ENCODE assay signal across 31 cellular contexts in genomic region chr5:62614355-62614754, GRCh38.
"Had no signal": no experiment of that assay in that cellular context is flagged by ENCODE, and none has a peak within 500 bp of the region (broad histone marks: within the 10 kb centered on the region; RNA-seq: fewer than 3 reads in every experiment).

No MANE protein-coding gene starts in this region.

- H3K9me3 ChIP-seq: ascending aorta, Peyer's patch, SJSA1, SK-N-SH had no signal

- H3K27me3 ChIP-seq: ascending aorta, Peyer's patch, SJSA1 had no signal

- DNase-seq: activated CD4-positive, alpha-beta T cell treated with anti-CD3 and anti-CD28 coated beads for 36 hours; activated CD4-positive, alpha-beta T cell treated with anti-CD3 and anti-CD28 coated beads, Interleukin-2, amount 10 ng/mL, durations not matched to agents 7 days and 5 days; activated CD4-positive, alpha-beta T cell treated with anti-CD3 and anti-CD28 coated beads, Interleukin-2, amount 50 U/mL, for 48 hours; activated CD8-positive, alpha-beta T cell treated with anti-CD3 and anti-CD28 coated beads, Interleukin-2, amount 10 ng/mL, durations not matched to agents 7 days and 5 days; activated gamma-delta T cell; activated naive CD4-positive, alpha-beta T cell treated with Interleukin-2 at 50 U/mL for 16 hours; activated naive CD8-positive, alpha-beta T cell treated with anti-CD3 and anti-CD28 coated beads, Interleukin-2, amount 10 ng/mL, durations not matched to agents 7 days and 5 days; activated T-cell treated with anti-CD3 and anti-CD28 coated beads, Interleukin-2, amount 50 U/mL, for 24 hours; amygdala; Karpas-422; KBM-7; NCI-H1105; NCI-H1417 treated with DMSO at 0.1 percent for 48 hours; NCI-H187 treated with DMSO at 0.1 percent for 48 hours; NCI-H2081; NCI-H2171 treated with DMSO at 0.1 percent for 48 hours; NCI-H2227 treated with DMSO at 0.1 percent for 48 hours; NCI-H446 treated with DMSO at 0.1 percent for 48 hours; NCI-H524; PC-3; Peyer's patch; RPMI8226; SHP77 treated with DMSO at 0.1 percent for 48 hours; SK-N-SH had no signal

- H3K9me3 Mint-ChIP-seq: activated CD4-positive, alpha-beta T cell treated with anti-CD3 and anti-CD28 coated beads, Interleukin-2, amount 10 ng/mL, durations not matched to agents 7 days and 5 days; activated naive CD4-positive, alpha-beta T cell treated with anti-CD3 and anti-CD28 coated beads, Interleukin-2, amount 50 U/mL, for 24 hours; activated T-cell treated with anti-CD3 and anti-CD28 coated beads, Interleukin-2, amount 50 U/mL, for 24 hours; activated T-helper 2 cell treated with anti-CD3 and anti-CD28 coated beads, Interferon-gamma antibody, Interleukin-2, Interleukin-4, amounts not matched to agents 10 μg/mL and 5 μg/mL and 100 μg/mL, durations not matched to agents 14 hours and 24 hours and 36 hours; T-helper 1 cell treated with Interleukin-12 subunit alpha and Interleukin-12 subunit beta and Interleukin-4 antibody, amounts not matched to agents 30 μg/mL and 1 μg/mL, for 36 hours; T-helper 2 cell treated with Interferon-gamma antibody and Interleukin-4, amounts not matched to agents 5 μg/mL and 100 μg/mL, for 36 hours had no signal

- H3K36me3 ChIP-seq: Peyer's patch, SJSA1 had no signal

- H3K4me1 ChIP-seq: ascending aorta, Peyer's patch, SJSA1 had no signal

- H3K27ac Mint-ChIP-seq: activated CD4-positive, alpha-beta T cell treated with anti-CD3 and anti-CD28 coated beads for 36 hours; activated CD4-positive, alpha-beta T cell treated with anti-CD3 and anti-CD28 coated beads, Interleukin-2, amount 10 ng/mL, durations not matched to agents 7 days and 5 days; activated CD8-positive, alpha-beta T cell treated with anti-CD3 and anti-CD28 coated beads, Interleukin-2, amount 10 ng/mL, durations not matched to agents 7 days and 5 days; activated naive CD4-positive, alpha-beta T cell treated with anti-CD3 and anti-CD28 coated beads, Interleukin-2, amount 50 U/mL, for 24 hours; activated naive CD8-positive, alpha-beta T cell treated with anti-CD3 and anti-CD28 coated beads, Interleukin-2, amount 10 ng/mL, durations not matched to agents 7 days and 5 days; activated T-cell treated with anti-CD3 and anti-CD28 coated beads, Interleukin-2, amount 50 U/mL, for 24 hours; activated T-helper 2 cell treated with anti-CD3 and anti-CD28 coated beads, Interferon-gamma antibody, Interleukin-2, Interleukin-4, amounts not matched to agents 10 μg/mL and 5 μg/mL and 100 μg/mL, durations not matched to agents 14 hours and 24 hours and 36 hours; T-helper 1 cell treated with Interleukin-12 subunit alpha and Interleukin-12 subunit beta and Interleukin-4 antibody, amounts not matched to agents 30 μg/mL and 1 μg/mL, for 36 hours; T-helper 2 cell treated with Interferon-gamma antibody and Interleukin-4, amounts not matched to agents 5 μg/mL and 100 μg/mL, for 36 hours had no signal

- H3K4me3 Mint-ChIP-seq: activated CD4-positive, alpha-beta T cell treated with anti-CD3 and anti-CD28 coated beads for 36 hours; activated CD4-positive, alpha-beta T cell treated with anti-CD3 and anti-CD28 coated beads, Interleukin-2, amount 10 ng/mL, durations not matched to agents 7 days and 5 days; activated CD8-positive, alpha-beta T cell treated with anti-CD3 and anti-CD28 coated beads, Interleukin-2, amount 10 ng/mL, durations not matched to agents 7 days and 5 days; activated naive CD4-positive, alpha-beta T cell treated with anti-CD3 and anti-CD28 coated beads, Interleukin-2, amount 50 U/mL, for 24 hours; activated naive CD8-positive, alpha-beta T cell treated with anti-CD3 and anti-CD28 coated beads, Interleukin-2, amount 10 ng/mL, durations not matched to agents 7 days and 5 days; activated T-cell treated with anti-CD3 and anti-CD28 coated beads, Interleukin-2, amount 50 U/mL, for 24 hours; T-helper 1 cell treated with Interleukin-12 subunit alpha and Interleukin-12 subunit beta and Interleukin-4 antibody, amounts not matched to agents 30 μg/mL and 1 μg/mL, for 36 hours; T-helper 2 cell treated with Interferon-gamma antibody and Interleukin-4, amounts not matched to agents 5 μg/mL and 100 μg/mL, for 36 hours had no signal

- H3K27me3 Mint-ChIP-seq: activated CD4-positive, alpha-beta T cell treated with anti-CD3 and anti-CD28 coated beads for 36 hours; activated CD4-positive, alpha-beta T cell treated with anti-CD3 and anti-CD28 coated beads, Interleukin-2, amount 10 ng/mL, durations not matched to agents 7 days and 5 days; activated naive CD4-positive, alpha-beta T cell treated with anti-CD3 and anti-CD28 coated beads, Interleukin-2, amount 50 U/mL, for 24 hours; activated naive CD8-positive, alpha-beta T cell treated with anti-CD3 and anti-CD28 coated beads, Interleukin-2, amount 10 ng/mL, durations not matched to agents 7 days and 5 days; activated T-cell treated with anti-CD3 and anti-CD28 coated beads, Interleukin-2, amount 50 U/mL, for 24 hours had no signal

- H3K4me1 Mint-ChIP-seq: activated CD4-positive, alpha-beta T cell treated with anti-CD3 and anti-CD28 coated beads for 36 hours; activated CD4-positive, alpha-beta T cell treated with anti-CD3 and anti-CD28 coated beads, Interleukin-2, amount 10 ng/mL, durations not matched to agents 7 days and 5 days had no signal

- H3K27ac ChIP-seq: ascending aorta, Peyer's patch, SJSA1 had no signal

- H3K4me3 ChIP-seq: ascending aorta, Peyer's patch, SJSA1 had no signal

- H3K9ac ChIP-seq: SK-N-SH had no signal

- ATAC-seq: activated CD4-positive, alpha-beta T cell treated with anti-CD3 and anti-CD28 coated beads for 36 hours; activated CD4-positive, CD25-positive, alpha-beta regulatory T cell treated with anti-CD3 and anti-CD28 coated beads, Interleukin-2, amount 50 U/mL, for 24 hours; activated CD8-positive, alpha-beta T cell treated with anti-CD3 and anti-CD28 coated beads, Interleukin-2, amount 10 ng/mL, durations not matched to agents 7 days and 5 days; PC-3 had no signal

- H3K4me2 ChIP-seq: SK-N-SH had no signal
